In genomic region chr12:14756331-14757143, GRCh38 we compare ENCODE assay signal across 13 cellular contexts. TPM values are rescaled to one million over a fixed set of nuclear protein-coding genes. Genes with fewer than 3 reads are reported as not detected.
A peak's percentile ranks its signal among the peaks of the same experiment; 100 is the strongest.
DNase-seq lines count a peak whose midpoint lies in the region; ATAC-seq and TF ChIP-seq lines count a peak whose summit lies in the region.
"Had no signal": no experiment of that assay in that cellular context is flagged by ENCODE, and none has a peak within 500 bp of the region (broad histone marks: within the 10 kb centered on the region; RNA-seq: fewer than 3 reads in every experiment).

No MANE protein-coding gene starts in this region.

- H3K9me3 Mint-ChIP-seq in activated CD4-positive, alpha-beta T cell treated with anti-CD3 and anti-CD28 coated beads, Interleukin-2, amount 10 ng/mL, durations not matched to agents 7 days and 5 days = peaks cover 14% of the 10 kb centered on the region
- H3K9me3 Mint-ChIP-seq: CD4-positive, alpha-beta T cell had no signal

- TF ChIP-seq CTCF in hepatocyte (IDR thresholded peaks at IDR 0.05; ENCODE audit: poor library complexity) (peak; percentile 43), transverse colon (IDR thresholded peaks at IDR 0.05) (peak in 4 of 5 experiments; percentile 33 to 51 (median 42))

- intact Hi-C loops in transverse colon (cut with DNase I; ENCODE audit: low total_unique reads) (no loop called here), aorta (cut with DNase I) (no loop called here)

- H3K9me3 ChIP-seq in SJCRH30 (replicated peaks) = no peaks in the 10 kb centered on the region
- no peaks in the 10 kb centered on the region for H3K9me3 ChIP-seq in hepatocyte (ENCODE audit: low read depth)
- no peaks in the 10 kb centered on the region for H3K9me3 ChIP-seq in transverse colon
- no peaks in the 10 kb centered on the region for H3K9me3 ChIP-seq in aorta (ENCODE audit: control insufficient read depth, low read length)

- peak; percentile 17 for DNase-seq in activated CD4-positive, alpha-beta T cell treated with anti-CD3 and anti-CD28 coated beads for 48 hours
- no peak for DNase-seq in activated CD4-positive, alpha-beta T cell treated with anti-CD3 and anti-CD28 coated beads, Interleukin-2, amount 10 ng/mL, durations not matched to agents 7 days and 5 days
- DNase-seq in SJCRH30 = peak; percentile 15 to 46
- peak; percentile 82 for DNase-seq in hepatocyte (ENCODE audit: low spot score)
- DNase-seq in transverse colon = no peak
- no peak for DNase-seq in Kasumi-1 (lab: John Stamatoyannopoulos, UW)
- no peak for DNase-seq in aorta
- DNase-seq: activated CD4-positive, alpha-beta T cell treated with anti-CD3 and anti-CD28 coated beads, Interleukin-2, amount 50 U/mL, for 1 hour; CD4-positive, alpha-beta T cell; cerebellar nuclear complex; mammary epithelial cell; NCI-H524 treated with DMSO at 0.1 percent for 48 hours had no signal

- H3K27me3 Mint-ChIP-seq in activated CD4-positive, alpha-beta T cell treated with anti-CD3 and anti-CD28 coated beads, Interleukin-2, amount 10 ng/mL, durations not matched to agents 7 days and 5 days = no peaks in the 10 kb centered on the region
- H3K27me3 Mint-ChIP-seq: CD4-positive, alpha-beta T cell had no signal

- TF ChIP-seq EP300 in transverse colon (IDR thresholded peaks at IDR 0.05; ENCODE audit: low read depth) = no peak

- H3K27ac Mint-ChIP-seq in activated CD4-positive, alpha-beta T cell treated with anti-CD3 and anti-CD28 coated beads, Interleukin-2, amount 10 ng/mL, durations not matched to agents 7 days and 5 days = no peak overlapping the region
- H3K27ac Mint-ChIP-seq: CD4-positive, alpha-beta T cell had no signal

- no peak for ATAC-seq in HG02623 (IDR thresholded peaks at IDR 0.05; ENCODE audit: unreplicated experiment)
- no peak for ATAC-seq in aorta (ENCODE audit: low FRiP score)

- H3K4me3 Mint-ChIP-seq in activated CD4-positive, alpha-beta T cell treated with anti-CD3 and anti-CD28 coated beads, Interleukin-2, amount 10 ng/mL, durations not matched to agents 7 days and 5 days = no peak overlapping the region
- H3K4me3 Mint-ChIP-seq: CD4-positive, alpha-beta T cell had no signal

- in situ Hi-C loops in transverse colon (cut with MboI; ENCODE audit: low pct_ligation_motif_present in 1 of 4, low pct_unique_long_range_greater_than_20kb in 1 of 4, low sequenced_read_pairs in 3 of 4) = no loop called here

- H3K36me3 ChIP-seq in SJCRH30 (no peaks in the 10 kb centered on the region), hepatocyte (replicated peaks; ENCODE audit: insufficient read depth, low read depth) (no peaks in the 10 kb centered on the region), transverse colon (peaks cover 0 to 5% (median 0%) of the 10 kb centered on the region in 4 donors), aorta (ENCODE audit: control insufficient read depth in 1 of 2, insufficient read depth in 2 of 2, low read length in 1 of 2) (no peaks in the 10 kb centered on the region)

- peaks cover 13% of the 10 kb centered on the region for H3K4me1 Mint-ChIP-seq in activated CD4-positive, alpha-beta T cell treated with anti-CD3 and anti-CD28 coated beads, Interleukin-2, amount 10 ng/mL, durations not matched to agents 7 days and 5 days

- H3K27me3 ChIP-seq in SJCRH30 (no peaks in the 10 kb centered on the region), hepatocyte (no peaks in the 10 kb centered on the region), transverse colon (no peaks in the 10 kb centered on the region), aorta (ENCODE audit: control insufficient read depth in 1 of 2, insufficient read depth in 2 of 2, low read length in 1 of 2) (no peaks in the 10 kb centered on the region)

- whole genome bisulfite sequencing in hepatocyte (ENCODE audit: low lambda C conversion rate, missing lambda C conversion rate) = 29% methylated on average over 17 of the region's 17 CpGs
- 58 to 62% methylated on average over 8 to 17 of the region's 17 CpGs for WGBS in transverse colon (ENCODE audit: low coverage in 1 of 2), 2 donors
- WGBS in aorta, 2 donors = 47% methylated on average over 17 of the region's 17 CpGs

- no peaks in the 10 kb centered on the region for H3K9me2 ChIP-seq in hepatocyte (replicated peaks; ENCODE audit: insufficient read depth)

- POLR2A ChIA-PET in activated CD4-positive, alpha-beta T cell treated with anti-CD3 and anti-CD28 coated beads, Interleukin-2, amount 10 ng/mL, durations not matched to agents 7 days and 5 days (lab: Charles Lee) = no interaction called here

- H3K36me3 Mint-ChIP-seq in activated CD4-positive, alpha-beta T cell treated with anti-CD3 and anti-CD28 coated beads, Interleukin-2, amount 10 ng/mL, durations not matched to agents 7 days and 5 days (ENCODE audit: low read depth) = peaks cover 18% of the 10 kb centered on the region

- H2AFZ ChIP-seq in hepatocyte = no peak overlapping the region

- no peak overlapping the region for H3K4me3 ChIP-seq in SJCRH30
- no peak overlapping the region for H3K4me3 ChIP-seq in hepatocyte
- H3K4me3 ChIP-seq in transverse colon = no peak overlapping the region
- no peak overlapping the region for H3K4me3 ChIP-seq in aorta (ENCODE audit: low read length in 2 of 2)

- TF ChIP-seq POLR2A in transverse colon (IDR thresholded peaks at IDR 0.05) = no peak

- H3K79me2 ChIP-seq in hepatocyte = peaks cover 9% of the 10 kb centered on the region

- H3K4me2 ChIP-seq in hepatocyte = peak overlapping the region; percentile 40

- H3K27ac ChIP-seq in SJCRH30 (no peak overlapping the region), hepatocyte (peak overlapping the region; percentile 87), transverse colon (no peak overlapping the region), aorta (ENCODE audit: low read depth in 1 of 2, low read length in 2 of 2) (no peak overlapping the region)

- H3K4me1 ChIP-seq in SJCRH30 = no peaks in the 10 kb centered on the region
- H3K4me1 ChIP-seq in hepatocyte (ENCODE audit: insufficient read depth) = no peaks in the 10 kb centered on the region
- no peaks in the 10 kb centered on the region for H3K4me1 ChIP-seq in transverse colon
- no peaks in the 10 kb centered on the region for H3K4me1 ChIP-seq in aorta (ENCODE audit: control insufficient read depth in 1 of 2, insufficient read depth in 2 of 2, low read length in 2 of 2)

- H4K20me1 ChIP-seq in hepatocyte (ENCODE audit: insufficient read depth, poor library complexity, severe bottlenecking) = no peaks in the 10 kb centered on the region

- CTCF ChIA-PET in activated CD4-positive, alpha-beta T cell treated with anti-CD3 and anti-CD28 coated beads, Interleukin-2, amount 10 ng/mL, durations not matched to agents 7 days and 5 days (lab: Charles Lee) = interaction anchor here (0.6 to 0.9 kb wide), 2 partner anchors 12 to 164 kb away, joined by 3 read pairs; no protein-coding TSS in a partner anchor

RNA-seq across cellular contexts. Expression of gene WBP11, which starts 46.7 kb away (rescaled TPM):
- 10 to 100 TPM; 83.9 to 95.7 TPM for total RNA-seq in activated CD4-positive, alpha-beta T cell treated with anti-CD3 and anti-CD28 coated beads, Interleukin-2, amount 10 ng/mL, durations not matched to agents 7 days and 5 days
- total RNA-seq in SJCRH30 (2014; rRNA removed; shearing (Covaris generic)) = 50.6 and 65.1 TPM in 2 replicates
- total RNA-seq in hepatocyte (22.8 and 26.6 TPM in 2 replicates), transverse colon (10 to 100 TPM in 2 of 4 donors, 1 to 10 TPM in 2; 7.4 to 19.4 (median 11.6) TPM), aorta (10 to 100 TPM; 43.2 to 44.7 TPM)
- polyA plus RNA-seq in hepatocyte (39.3 and 54.2 TPM in 2 replicates), aorta (10 to 100 TPM; 16.9 TPM)

RNA-seq across cellular contexts. Expression of gene C12orf60, which starts 46.9 kb away (rescaled TPM):
- 1 to 10 TPM in 1 of 2 experiments, under 1 TPM in 1; 1.00 to 1.3 TPM for total RNA-seq in activated CD4-positive, alpha-beta T cell treated with anti-CD3 and anti-CD28 coated beads, Interleukin-2, amount 10 ng/mL, durations not matched to agents 7 days and 5 days
- 1.2 and 1.8 TPM in 2 replicates for total RNA-seq in SJCRH30 (2014; rRNA removed; shearing (Covaris generic))
- 1.5 and 2.3 TPM in 2 replicates for total RNA-seq in hepatocyte
- 0.17 and 2.0 TPM in 2 replicates for polyA plus RNA-seq in hepatocyte
- total RNA-seq in transverse colon = under 1 TPM in 2 of 4 donors, not detected in 2; 0.55 to 0.95 TPM
- 1 to 10 TPM in 1 of 2 donors, under 1 TPM in 1; 0.91 to 1.1 TPM for total RNA-seq in aorta
- polyA plus RNA-seq in aorta = 1 to 10 TPM in 1 of 2 donors, under 1 TPM in 1; 0.56 to 1.9 TPM

RNA-seq across cellular contexts. Expression of gene SMCO3, which starts 57.4 kb away (rescaled TPM):
- not detected for total RNA-seq in activated CD4-positive, alpha-beta T cell treated with anti-CD3 and anti-CD28 coated beads, Interleukin-2, amount 10 ng/mL, durations not matched to agents 7 days and 5 days
- not detected in 2 replicates for total RNA-seq in SJCRH30 (2014; rRNA removed; shearing (Covaris generic))
- total RNA-seq in hepatocyte = 1.7 and 3.2 TPM in 2 replicates
- polyA plus RNA-seq in hepatocyte = 1.4 and 2.9 TPM in 2 replicates
- total RNA-seq in transverse colon = not detected
- 1 to 10 TPM in 1 of 2 donors, under 1 TPM in 1; 0.26 to 1.0 TPM for total RNA-seq in aorta
- polyA plus RNA-seq in aorta = 1 to 10 TPM in 1 of 2 donors, under 1 TPM in 1; 0.88 to 3.0 TPM
- total RNA-seq: CD4-positive, alpha-beta T cell had no signal
- polyA plus RNA-seq: mammary epithelial cell had no signal

Comparison
In these comparisons a context has a peak if more than half of its experiments do, and no peak if none do; other contexts are left out.
1. DNase-seq: peak in activated CD4-positive, alpha-beta T cell treated with anti-CD3 and anti-CD28 coated beads for 48 hours (single experiment), SJCRH30 (2 of 2) and hepatocyte (single experiment); none in activated CD4-positive, alpha-beta T cell treated with anti-CD3 and anti-CD28 coated beads, Interleukin-2, amount 10 ng/mL, durations not matched to agents 7 days and 5 days (single experiment), transverse colon (single experiment), Kasumi-1 (0 of 2) and aorta (0 of 2).